In genomic region chr15:61518191-61518950, GRCh38 we compare ENCODE assay signal across 27 cellular contexts.
A peak's percentile ranks its signal among the peaks of the same experiment; 100 is the strongest.
DNase-seq lines count a peak whose midpoint lies in the region; ATAC-seq and TF ChIP-seq lines count a peak whose summit lies in the region.
"Had no signal": no experiment of that assay in that cellular context is flagged by ENCODE, and none has a peak within 500 bp of the region (broad histone marks: within the 10 kb centered on the region; RNA-seq: fewer than 3 reads in every experiment).

No MANE protein-coding gene starts in this region.

- peak; percentile 87 for ATAC-seq in SK-N-SH treated with all-trans-retinoic acid at 6 μM for 48 hours
- peak; percentile 60 for ATAC-seq in WTC11
- ATAC-seq in foreskin keratinocyte: peak; percentile 77
- ATAC-seq in stimulated activated memory B cell treated with anti-CD40 and anti-IgM and Interleukin-4, amounts not matched to agents 10 μg/mL and 1 μg/mL and 100 μg/mL, for 72 hours: no peak
- ATAC-seq: activated CD4-positive, CD25-positive, alpha-beta regulatory T cell treated with anti-CD3 and anti-CD28 coated beads, Interleukin-2, amount 50 U/mL, for 24 hours; sciatic nerve; stimulated activated effector memory CD8-positive, alpha-beta T cell treated with anti-CD3 and anti-CD28 coated beads, Interleukin-12 subunit alpha, Interleukin-12 subunit beta, amount 100 ng/mL, for 72 hours had no signal

- peaks cover 4% of the 10 kb centered on the region for H3F3A ChIP-seq in SK-N-SH (replicated peaks; ENCODE audit: insufficient read depth)

- H3K4me1 Mint-ChIP-seq in WTC11: peaks cover 28% of the 10 kb centered on the region
- no peaks in the 10 kb centered on the region for H3K4me1 Mint-ChIP-seq in stimulated activated memory B cell treated with anti-CD40 and anti-IgM and Interleukin-4, amounts not matched to agents 10 μg/mL and 1 μg/mL and 100 μg/mL, for 72 hours
- H3K4me1 Mint-ChIP-seq: CD4-positive, CD25-positive, alpha-beta regulatory T cell; central memory CD8-positive, alpha-beta T cell; stimulated activated effector memory CD8-positive, alpha-beta T cell treated with anti-CD3 and anti-CD28 coated beads, Interleukin-12 subunit alpha, Interleukin-12 subunit beta, amount 100 ng/mL, for 72 hours had no signal

- H3K4me1 ChIP-seq in SK-N-SH (ENCODE audit: control insufficient read depth in 1 of 2, insufficient read depth in 2 of 2, low read depth in 1 of 2, low read length in 1 of 2): no peaks in the 10 kb centered on the region; a peak in 1 of 4 replicates
- peaks cover 4% of the 10 kb centered on the region for H3K4me1 ChIP-seq in foreskin keratinocyte
- H3K4me1 ChIP-seq in tibial artery: no peaks in the 10 kb centered on the region
- H3K4me1 ChIP-seq: Peyer's patch had no signal

- no peak overlapping the region for H3K4me2 ChIP-seq in SK-N-SH

- H2AFZ ChIP-seq in SK-N-SH (ENCODE audit: low read depth): no peak overlapping the region

- no peaks in the 10 kb centered on the region for H3K36me3 ChIP-seq in SK-N-SH (replicated peaks in 1 of 2; ENCODE audit: control insufficient read depth in 1 of 2, insufficient read depth in 2 of 2, low read length in 1 of 2)
- H3K36me3 ChIP-seq in tibial artery: no peaks in the 10 kb centered on the region
- H3K36me3 ChIP-seq: Peyer's patch had no signal

- H3K4me3 ChIP-seq in SK-N-SH (ENCODE audit: low read depth in 2 of 2, low read length in 1 of 2) (no peak overlapping the region), tibial artery (no peak overlapping the region)
- H3K4me3 ChIP-seq: Peyer's patch had no signal

- no peaks in the 10 kb centered on the region for H3K27me3 ChIP-seq in SK-N-SH (ENCODE audit: insufficient read depth)
- no peaks in the 10 kb centered on the region for H3K27me3 ChIP-seq in foreskin keratinocyte
- H3K27me3 ChIP-seq in tibial artery: no peaks in the 10 kb centered on the region
- H3K27me3 ChIP-seq: Peyer's patch had no signal

- CTCF ChIA-PET in SK-N-SH (lab: Yijun Ruan, JAX): no interaction called here
- CTCF ChIA-PET in WTC11 (lab: Charles Lee): interaction anchor here (0.5 to 1.6 kb wide), 4 partner anchors 10 to 316 kb away, joined by 3 to 5 read pairs (median 4); no protein-coding TSS in a partner anchor

- no peak for TF ChIP-seq CTCF in SK-N-SH (IDR thresholded peaks at IDR 0.05)
- TF ChIP-seq CTCF in WTC11 (IDR thresholded peaks at IDR 0.05): no peak
- TF ChIP-seq CTCF in foreskin keratinocyte (conservative IDR thresholded peaks at IDR 0.05): no peak
- TF ChIP-seq CTCF in tibial artery (IDR thresholded peaks at IDR 0.05): no peak

- H3K9me3 ChIP-seq in SK-N-SH (no peaks in the 10 kb centered on the region), tibial artery (no peaks in the 10 kb centered on the region)
- H3K9me3 ChIP-seq: Peyer's patch had no signal

- H3K36me3 Mint-ChIP-seq in WTC11: no peaks in the 10 kb centered on the region
- no peaks in the 10 kb centered on the region for H3K36me3 Mint-ChIP-seq in stimulated activated memory B cell treated with anti-CD40 and anti-IgM and Interleukin-4, amounts not matched to agents 10 μg/mL and 1 μg/mL and 100 μg/mL, for 72 hours
- H3K36me3 Mint-ChIP-seq: activated naive CD8-positive, alpha-beta T cell; CD4-positive, CD25-positive, alpha-beta regulatory T cell; stimulated activated effector memory CD8-positive, alpha-beta T cell treated with anti-CD3 and anti-CD28 coated beads, Interleukin-12 subunit alpha, Interleukin-12 subunit beta, amount 100 ng/mL, for 72 hours had no signal

- H3K9me2 ChIP-seq in SK-N-SH: no peaks in the 10 kb centered on the region

- H3K9me3 Mint-ChIP-seq in WTC11: no peaks in the 10 kb centered on the region
- no peaks in the 10 kb centered on the region for H3K9me3 Mint-ChIP-seq in stimulated activated memory B cell treated with anti-CD40 and anti-IgM and Interleukin-4, amounts not matched to agents 10 μg/mL and 1 μg/mL and 100 μg/mL, for 72 hours
- H3K9me3 Mint-ChIP-seq: central memory CD8-positive, alpha-beta T cell; stimulated activated effector memory CD8-positive, alpha-beta T cell treated with anti-CD3 and anti-CD28 coated beads, Interleukin-12 subunit alpha, Interleukin-12 subunit beta, amount 100 ng/mL, for 72 hours; T-helper 1 cell treated with Interleukin-12 subunit alpha and Interleukin-12 subunit beta and Interleukin-4 antibody, amounts not matched to agents 30 μg/mL and 1 μg/mL, for 36 hours had no signal

- H3K79me2 ChIP-seq in SK-N-SH (ENCODE audit: insufficient read depth): no peaks in the 10 kb centered on the region

- TF ChIP-seq EP300 in SK-N-SH (IDR thresholded peaks at IDR 0.05; ENCODE audit: borderline replicate concordance in 1 of 2, low read depth in 1 of 2, low read length in 1 of 2): no peak

- DNase-seq in SK-N-SH (no peak), WTC11 (ENCODE audit: low spot score) (no peak), foreskin keratinocyte (peak; percentile 12 to 59), tibial artery (no peak), NOMO-1 (lab: John Stamatoyannopoulos, UW; ENCODE audit: unreplicated experiment in 2 of 2) (no peak)
- no peak for DNase-seq in activated naive CD4-positive, alpha-beta T cell treated with Interleukin-2 at 50 U/mL for 16 hours
- DNase-seq: activated T-cell treated with anti-CD3 and anti-CD28 coated beads for 4 hours; anterior cingulate cortex; CD4-positive, CD25-positive, alpha-beta regulatory T cell; DND-41; head of caudate nucleus; Karpas-422; NCI-H1694 treated with DMSO at 0.1 percent for 48 hours; NCI-H2171; NCI-H524; Peyer's patch; stimulated activated CD4-positive, alpha-beta T cell treated with anti-CD3 and anti-CD28 coated beads, Interleukin-4, amount 100 ng/mL, for 24 hours; substantia nigra had no signal

- no peak overlapping the region for H3K4me3 Mint-ChIP-seq in WTC11
- H3K4me3 Mint-ChIP-seq in stimulated activated memory B cell treated with anti-CD40 and anti-IgM and Interleukin-4, amounts not matched to agents 10 μg/mL and 1 μg/mL and 100 μg/mL, for 72 hours: no peak overlapping the region
- H3K4me3 Mint-ChIP-seq: activated naive CD8-positive, alpha-beta T cell; CD4-positive, CD25-positive, alpha-beta regulatory T cell; central memory CD8-positive, alpha-beta T cell; stimulated activated effector memory CD8-positive, alpha-beta T cell treated with anti-CD3 and anti-CD28 coated beads, Interleukin-12 subunit alpha, Interleukin-12 subunit beta, amount 100 ng/mL, for 72 hours; T-helper 1 cell treated with Interleukin-12 subunit alpha and Interleukin-12 subunit beta and Interleukin-4 antibody, amounts not matched to agents 30 μg/mL and 1 μg/mL, for 36 hours had no signal

- H3K27me3 Mint-ChIP-seq in WTC11 (ENCODE audit: low read depth): no peaks in the 10 kb centered on the region
- no peaks in the 10 kb centered on the region for H3K27me3 Mint-ChIP-seq in stimulated activated memory B cell treated with anti-CD40 and anti-IgM and Interleukin-4, amounts not matched to agents 10 μg/mL and 1 μg/mL and 100 μg/mL, for 72 hours

- no peak overlapping the region; the same call in 1 of the 2 replicates for H3K27ac Mint-ChIP-seq in WTC11
- H3K27ac Mint-ChIP-seq in stimulated activated memory B cell treated with anti-CD40 and anti-IgM and Interleukin-4, amounts not matched to agents 10 μg/mL and 1 μg/mL and 100 μg/mL, for 72 hours: no peak overlapping the region
- H3K27ac Mint-ChIP-seq: activated naive CD8-positive, alpha-beta T cell; CD4-positive, CD25-positive, alpha-beta regulatory T cell; stimulated activated effector memory CD8-positive, alpha-beta T cell treated with anti-CD3 and anti-CD28 coated beads, Interleukin-12 subunit alpha, Interleukin-12 subunit beta, amount 100 ng/mL, for 72 hours; T-helper 1 cell treated with Interleukin-12 subunit alpha and Interleukin-12 subunit beta and Interleukin-4 antibody, amounts not matched to agents 30 μg/mL and 1 μg/mL, for 36 hours had no signal

- H3K9ac ChIP-seq in SK-N-SH: no peak overlapping the region

- POLR2A ChIA-PET in SK-N-SH (lab: Yijun Ruan, JAX) (no interaction called here), WTC11 (lab: Charles Lee) (no interaction called here)

- intact Hi-C loops in tibial artery (cut with DNase I; ENCODE audit: low total_unique reads): no loop called here

- H3K27ac ChIP-seq in SK-N-SH (ENCODE audit: low read depth in 2 of 2, low read length in 1 of 2) (no peak overlapping the region), foreskin keratinocyte (no peak overlapping the region), tibial artery (no peak overlapping the region)
- H3K27ac ChIP-seq: HL-60, Peyer's patch had no signal

- H4K20me1 ChIP-seq in SK-N-SH (ENCODE audit: insufficient read depth): no peaks in the 10 kb centered on the region

- TF ChIP-seq RAD21 in SK-N-SH (IDR thresholded peaks at IDR 0.05; ENCODE audit: low read length): no peak

- WGBS in SK-N-SH (ENCODE audit: low lambda C conversion rate): 65% methylated on average over 6 of the region's 7 CpGs

TF ChIP-seq in SK-N-SH, 30 proteins besides CTCF, POLR2A, EP300 and RAD21:
- TF ChIP-seq ELF1 (IDR thresholded peaks at IDR 0.05): no peak
- no peak for TF ChIP-seq NRF1 (IDR thresholded peaks at IDR 0.05; ENCODE audit: low read depth, low read length)
TF ChIP-seq in SK-N-SH: peak in this region for 0.

TF ChIP-seq in WTC11, 78 proteins besides CTCF, POLR2A, EP300 and RAD21:
- TF ChIP-seq NR3C1 (CRISPR knock-in tag; conservative IDR thresholded peaks at IDR 0.05; ENCODE audit: low read depth): no peak
- TF ChIP-seq ZNF423 (CRISPR knock-in tag; IDR thresholded peaks at IDR 0.05): 0 out of 2 replicates have a peak, but pooled peaks have one; percentile 36

Comparison
In these comparisons a context has a peak if more than half of its experiments do, and no peak if none do; other contexts are left out.
1. DNase-seq: peak in foreskin keratinocyte (2 of 2); none in SK-N-SH (single experiment), WTC11 (single experiment), tibial artery (0 of 2), NOMO-1 (0 of 2) and activated naive CD4-positive, alpha-beta T cell treated with Interleukin-2 at 50 U/mL for 16 hours (single experiment).